9 cellular contexts compared by ENCODE assay signal in the genomic region with DNA sequence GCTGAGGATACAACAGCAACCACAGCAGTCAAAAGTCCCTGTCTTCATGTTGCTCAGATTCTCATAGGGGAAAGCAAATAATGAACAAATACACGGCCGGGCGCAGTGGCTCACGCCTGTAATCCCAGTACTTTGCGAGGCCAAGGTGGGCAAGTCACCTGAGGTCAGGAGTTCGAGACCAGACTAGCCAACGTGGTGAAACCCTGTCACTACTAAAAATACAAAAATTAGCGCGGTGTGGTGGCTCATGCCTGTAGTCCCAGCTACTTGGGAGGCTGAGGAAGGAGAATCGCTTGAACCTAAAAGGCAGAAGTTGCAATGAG. TPM values are rescaled to one million over a fixed set of nuclear protein-coding genes. Genes with fewer than 3 reads are reported as not detected.
DNase-seq lines count a peak whose midpoint lies in the region; ATAC-seq and TF ChIP-seq lines count a peak whose summit lies in the region.
"Not testable (repeated sequence)": the region's sequence is repeated elsewhere in the genome, so short reads cannot be mapped to it uniquely, and the experiment has no call there.
"Had no signal": no experiment of that assay in that cellular context is flagged by ENCODE, and none has a peak within 500 bp of the region (broad histone marks: within the 10 kb centered on the region; RNA-seq: fewer than 3 reads in every experiment).

No MANE protein-coding gene starts in this region.

- H3K4me1 ChIP-seq in OCI-LY1 (ENCODE audit: insufficient read depth, low read length, severe bottlenecking); breast epithelium; cardiac muscle cell (ENCODE audit: low read depth): not testable (repeated sequence)

- CTCF ChIA-PET in activated CD8-positive, alpha-beta T cell treated with anti-CD3 and anti-CD28 coated beads for 36 hours (lab: Charles Lee): not testable (repeated sequence)

- H3K4me1 Mint-ChIP-seq in activated CD8-positive, alpha-beta T cell treated with anti-CD3 and anti-CD28 coated beads for 36 hours (ENCODE audit: low read depth): not testable (repeated sequence)
- H3K4me1 Mint-ChIP-seq in naive B cell: peaks cover 0 to 28% (median 12%) of the 10 kb centered on the region in 3 donors

- not testable (repeated sequence) for TF ChIP-seq POLR2A in breast epithelium (IDR thresholded peaks at IDR 0.05)

- H3K36me3 Mint-ChIP-seq in activated CD8-positive, alpha-beta T cell treated with anti-CD3 and anti-CD28 coated beads for 36 hours (ENCODE audit: low read depth); naive B cell: not testable (repeated sequence)

- peak overlapping the region; percentile 63 for H3K4me2 ChIP-seq in OCI-LY1 (ENCODE audit: low read length)

- POLR2A ChIA-PET in activated CD8-positive, alpha-beta T cell treated with anti-CD3 and anti-CD28 coated beads for 36 hours (lab: Charles Lee): interaction anchor here (0.7 to 0.9 kb wide), 2 partner anchors 21 to 28 kb away, joined by 3 read pairs; a partner anchor contains a TSS

- intact Hi-C loops in activated CD8-positive, alpha-beta T cell treated with anti-CD3 and anti-CD28 coated beads for 36 hours (cut with micrococcal nuclease); breast epithelium (cut with DNase I; ENCODE audit: low total_unique reads): not testable (repeated sequence)

- peak overlapping the region; percentile 75 for H3K4me3 Mint-ChIP-seq in activated CD8-positive, alpha-beta T cell treated with anti-CD3 and anti-CD28 coated beads for 36 hours
- H3K4me3 Mint-ChIP-seq in naive B cell: peak overlapping the region; percentile 72 to 95 (median 90)

- H3F3A ChIP-seq in OCI-LY1 (ENCODE audit: insufficient read depth, low read length): not testable (repeated sequence)

- H3K27ac Mint-ChIP-seq in activated CD8-positive, alpha-beta T cell treated with anti-CD3 and anti-CD28 coated beads for 36 hours: peak overlapping the region; percentile 88
- H3K27ac Mint-ChIP-seq in naive B cell: peak overlapping the region; percentile 82 to 96 (median 90)

- H4K20me1 ChIP-seq in OCI-LY1 (ENCODE audit: insufficient read depth, low read length): not testable (repeated sequence)

- not testable (repeated sequence) for H3K9me3 Mint-ChIP-seq in activated CD8-positive, alpha-beta T cell treated with anti-CD3 and anti-CD28 coated beads for 36 hours; naive B cell

- not testable (repeated sequence) for H3K9ac ChIP-seq in OCI-LY1 (ENCODE audit: low read length)

- H3K9me3 ChIP-seq in OCI-LY1 (ENCODE audit: low read length); breast epithelium; cardiac muscle cell (ENCODE audit: low read depth): not testable (repeated sequence)

- not testable (repeated sequence) for H3K79me2 ChIP-seq in OCI-LY1 (ENCODE audit: insufficient read depth, low read length)

- H3K4me3 ChIP-seq in GM12865 (ENCODE audit: low read depth, low read length) (peak overlapping the region; percentile 58), OCI-LY1 (ENCODE audit: low read depth, low read length, poor library complexity, severe bottlenecking) (peak overlapping the region; percentile 55), breast epithelium (peak overlapping the region; percentile 55 to 64 (median 60)), cardiac muscle cell (peak overlapping the region; percentile 63), skin epidermis (peak overlapping the region in 4 of 7 experiments; percentile 35 to 55 (median 42))

- not testable (repeated sequence) for ATAC-seq in activated CD8-positive, alpha-beta T cell treated with anti-CD3 and anti-CD28 coated beads for 36 hours; naive B cell (ENCODE audit: low read depth in 2 of 2)

- not testable (repeated sequence) for H3K27me3 ChIP-seq in OCI-LY1 (ENCODE audit: insufficient read depth, low read length); breast epithelium; cardiac muscle cell

- not testable (repeated sequence) for H2AFZ ChIP-seq in OCI-LY1 (ENCODE audit: low read length)

- not testable (repeated sequence) for H3K27ac ChIP-seq in OCI-LY1 (ENCODE audit: low read depth, low read length, poor library complexity, severe bottlenecking); cardiac muscle cell
- H3K27ac ChIP-seq in breast epithelium: peak overlapping the region; percentile 89 to 90
- peak overlapping the region in 8 of 21 experiments; percentile 29 to 97 (median 84) for H3K27ac ChIP-seq in skin epidermis

- H3K27me3 Mint-ChIP-seq in activated CD8-positive, alpha-beta T cell treated with anti-CD3 and anti-CD28 coated beads for 36 hours; naive B cell: not testable (repeated sequence)

- not testable (repeated sequence) for TF ChIP-seq CTCF in GM12865 (IDR thresholded peaks at IDR 0.05; ENCODE audit: insufficient read depth, low read depth, low read length, missing control alignments); OCI-LY1 (IDR thresholded peaks at IDR 0.05; ENCODE audit: low read length); activated CD8-positive, alpha-beta T cell treated with anti-CD3 and anti-CD28 coated beads for 36 hours (IDR thresholded peaks at IDR 0.05); breast epithelium (IDR thresholded peaks at IDR 0.05); cardiac muscle cell (IDR thresholded peaks at IDR 0.05; ENCODE audit: low read depth, low read length)

- not testable (repeated sequence) for DNase-seq in GM12865 (ENCODE audit: low read depth); activated CD8-positive, alpha-beta T cell treated with anti-CD3 and anti-CD28 coated beads for 36 hours; breast epithelium (ENCODE audit: low spot score in 2 of 2); cardiac muscle cell (ENCODE audit: low read depth in 1 of 2, low spot score in 1 of 2); naive B cell

- H3K36me3 ChIP-seq in OCI-LY1 (ENCODE audit: insufficient read depth, low read length); breast epithelium; cardiac muscle cell: not testable (repeated sequence)

- not testable (repeated sequence) for H3K9me2 ChIP-seq in OCI-LY1 (ENCODE audit: low read depth, low read length)

RNA-seq across cellular contexts. Expression of a gene that starts 4.2 kb away (rescaled TPM):
- total RNA-seq in activated CD8-positive, alpha-beta T cell treated with anti-CD3 and anti-CD28 coated beads for 36 hours: not detected
- total RNA-seq in breast epithelium (not detected), cardiac muscle cell (0.74 TPM in 1 of 2 replicates, not detected in the other)
- polyA plus RNA-seq in cardiac muscle cell (0.70 and 1.1 TPM in 2 replicates), naive B cell (ENCODE audit: low read depth in 6 of 6) (under 1 TPM in 5 of 6 donors, not detected in 1; 0.29 to 0.62 (median 0.39) TPM)
- total RNA-seq: Caco-2, HT1080 had no signal

RNA-seq across cellular contexts. Expression of a gene that starts 20.9 kb away (rescaled TPM):
- total RNA-seq in activated CD8-positive, alpha-beta T cell treated with anti-CD3 and anti-CD28 coated beads for 36 hours: 100 to 1,000 TPM; 124 to 139 TPM
- 100 to 1,000 TPM; 155 to 215 (median 164) TPM for total RNA-seq in breast epithelium
- 211 and 231 TPM in 2 replicates for total RNA-seq in cardiac muscle cell
- 161 and 223 TPM in 2 replicates for polyA plus RNA-seq in cardiac muscle cell
- polyA plus RNA-seq in naive B cell (ENCODE audit: low read depth in 6 of 6): 10 to 100 TPM; 34.2 to 78.0 (median 68.9) TPM

RNA-seq across cellular contexts. Expression of a gene that starts 35.8 kb away (rescaled TPM):
- total RNA-seq in activated CD8-positive, alpha-beta T cell treated with anti-CD3 and anti-CD28 coated beads for 36 hours: 10 to 100 TPM; 35.7 to 39.6 TPM
- total RNA-seq in breast epithelium: 10 to 100 TPM; 61.3 to 85.0 (median 83.6) TPM
- 29.3 and 50.0 TPM in 2 replicates for total RNA-seq in cardiac muscle cell
- 44.6 and 53.4 TPM in 2 replicates for polyA plus RNA-seq in cardiac muscle cell
- 10 to 100 TPM; 69.2 to 93.1 (median 78.0) TPM for polyA plus RNA-seq in naive B cell (ENCODE audit: low read depth in 6 of 6)
